In the genomic region with DNA sequence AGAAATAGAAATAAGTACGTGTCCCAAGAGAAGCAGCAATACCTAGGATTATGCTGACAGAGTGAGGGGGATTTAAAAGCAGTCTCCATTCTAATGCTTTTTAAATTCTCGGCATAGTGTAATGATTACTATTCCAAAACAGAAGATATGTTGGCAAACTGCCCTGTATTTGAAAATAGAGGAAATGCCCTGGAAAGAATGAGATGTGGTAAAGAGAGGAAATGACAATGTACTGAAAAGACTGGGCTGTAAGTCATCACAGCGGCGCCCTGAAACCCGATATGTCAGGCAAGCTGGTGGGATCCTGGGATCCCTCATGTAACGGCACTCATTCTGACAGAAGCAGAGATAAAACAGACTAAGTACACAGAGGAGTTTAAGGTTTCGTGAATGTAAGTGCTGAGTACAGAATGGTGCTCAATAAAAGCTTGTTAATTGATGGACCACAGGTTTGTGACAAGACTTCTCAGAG, we compare ENCODE assay signal across 8 cellular contexts.
A peak's percentile ranks its signal among the peaks of the same experiment; 100 is the strongest.
DNase-seq lines count a peak whose midpoint lies in the region; ATAC-seq and TF ChIP-seq lines count a peak whose summit lies in the region.

No MANE protein-coding gene starts in this region.

- TF ChIP-seq POLR2A in HCT116 (IDR thresholded peaks at IDR 0.05; ENCODE audit: borderline replicate concordance, extremely low read depth, insufficient read depth, insufficient read length) = no peak
- TF ChIP-seq POLR2A in GM18505 (IDR thresholded peaks at IDR 0.05; ENCODE audit: borderline replicate concordance, extremely low read depth, insufficient read depth, insufficient read length) = no peak

- no peak overlapping the region for H3K4me3 ChIP-seq in HCT116 (replicated peaks in 1 of 2; ENCODE audit: low read depth in 1 of 2, low read length in 2 of 2)
- H3K4me3 ChIP-seq in cardiac muscle cell = no peak overlapping the region
- H3K4me3 ChIP-seq in subcutaneous abdominal adipose tissue (ENCODE audit: low read depth in 1 of 5, low read length in 5 of 5) = peak overlapping the region in 3 of 5 donors; percentile 29 to 43 (median 42)

- no peak overlapping the region for H2AFZ ChIP-seq in HCT116 (ENCODE audit: low read depth, low read length, poor library complexity, severe bottlenecking)

- H3K36me3 ChIP-seq in HCT116 (ENCODE audit: control insufficient read depth in 1 of 2, insufficient read depth in 2 of 2, low read length in 2 of 2) (no peaks in the 10 kb centered on the region), cardiac muscle cell (no peaks in the 10 kb centered on the region), subcutaneous abdominal adipose tissue (ENCODE audit: control insufficient read depth in 5 of 5, insufficient read depth in 5 of 5, low read length in 5 of 5) (no peaks in the 10 kb centered on the region)

- CTCF ChIA-PET in HCT116 (lab: Charles Lee) = no interaction called here

- H3K4me1 ChIP-seq in HCT116 (ENCODE audit: control insufficient read depth in 1 of 2, insufficient read depth in 2 of 2, low read length in 2 of 2) = peaks cover 0 to 12% of the 10 kb centered on the region in 2 experiments; a peak in 2 of 4 replicates
- peaks cover 53% of the 10 kb centered on the region for H3K4me1 ChIP-seq in cardiac muscle cell (ENCODE audit: low read depth)
- peaks cover 2 to 34% (median 25%) of the 10 kb centered on the region in 5 donors for H3K4me1 ChIP-seq in subcutaneous abdominal adipose tissue (ENCODE audit: control insufficient read depth in 5 of 5, insufficient read depth in 5 of 5, low read length in 5 of 5)

- H3K4me2 ChIP-seq in HCT116 (ENCODE audit: low read length) = 0 out of 2 replicates have a peak overlapping the region, but pooled peaks have one; percentile 2

- RAD21 ChIA-PET in HCT116 (lab: Charles Lee; ENCODE audit: low non-redundant PET in 1 of 2, low total read pairs in 2 of 2, uncharacterized antibody in 2 of 2, unreplicated experiment in 2 of 2) = no interaction called here

- DNase-seq in AG09319 (ENCODE audit: extremely low read depth, low read depth) = peak; percentile 75
- no peak for DNase-seq in HCT116 (ENCODE audit: low read depth, low spot score)
- DNase-seq in SW 1271 (lab: John Stamatoyannopoulos, UW) = peak; percentile 85 to 94
- peak; percentile 89 to 98 for DNase-seq in cardiac muscle cell (ENCODE audit: low read depth in 1 of 2, low spot score in 1 of 2)
- no peak for DNase-seq in activated CD4-positive, CD25-positive, alpha-beta regulatory T cell treated with anti-CD3 and anti-CD28 coated beads, Interleukin-2, amount 50 U/mL, for 72 hours
- no peak for DNase-seq in NCI-H2107 (lab: John Stamatoyannopoulos, UW)

- intact Hi-C loops in HCT116 (cut with micrococcal nuclease) = no loop called here

- POLR2A ChIA-PET in HCT116 (lab: Charles Lee) = no interaction called here

- no peak for TF ChIP-seq RAD21 in HCT116 (IDR thresholded peaks at IDR 0.05; ENCODE audit: low read depth)

- H3K79me2 ChIP-seq in HCT116 (ENCODE audit: insufficient read depth, low read length) = no peaks in the 10 kb centered on the region

- H3K27ac ChIP-seq in HCT116 (ENCODE audit: low read depth, low read length) (no peak overlapping the region), cardiac muscle cell (peak overlapping the region; percentile 90), subcutaneous abdominal adipose tissue (ENCODE audit: low read depth, low read length) (no peak overlapping the region)

- no peak overlapping the region for H3K9ac ChIP-seq in HCT116 (ENCODE audit: low read length)
- H3K9ac ChIP-seq in subcutaneous abdominal adipose tissue (ENCODE audit: low read length in 5 of 5) = peak overlapping the region in 1 of 5 donors; percentile 57

- H3K9me2 ChIP-seq in HCT116 (ENCODE audit: insufficient read depth) = no peaks in the 10 kb centered on the region

- ATAC-seq in HCT116 (no peak), GM18505 (IDR thresholded peaks at IDR 0.05; ENCODE audit: unreplicated experiment) (no peak)

- no peaks in the 10 kb centered on the region for H4K20me1 ChIP-seq in HCT116 (ENCODE audit: insufficient read depth)

- H3K27me3 ChIP-seq in HCT116 (ENCODE audit: insufficient read depth, low read length) = no peaks in the 10 kb centered on the region
- no peaks in the 10 kb centered on the region for H3K27me3 ChIP-seq in cardiac muscle cell
- H3K27me3 ChIP-seq in subcutaneous abdominal adipose tissue (ENCODE audit: control insufficient read depth in 5 of 5, insufficient read depth in 4 of 5, low read length in 5 of 5) = no peaks in the 10 kb centered on the region

- no peaks in the 10 kb centered on the region for H3K9me3 ChIP-seq in HCT116 (ENCODE audit: control insufficient read depth in 1 of 2, insufficient read depth in 1 of 2, low read depth in 1 of 2, low read length in 2 of 2)
- no peaks in the 10 kb centered on the region for H3K9me3 ChIP-seq in cardiac muscle cell (ENCODE audit: low read depth)
- no peaks in the 10 kb centered on the region for H3K9me3 ChIP-seq in subcutaneous abdominal adipose tissue (ENCODE audit: control insufficient read depth in 5 of 5, low read length in 5 of 5)

- no TSS peak for BruUV-seq in HCT116 (replicated peaks; lab: Mats Ljungman, UMichigan)

- TF ChIP-seq CTCF in AG09319 (IDR thresholded peaks at IDR 0.05; ENCODE audit: low read depth, low read length) = no peak
- TF ChIP-seq CTCF in HCT116 (IDR thresholded peaks at IDR 0.05 in 2 of 3, conservative IDR thresholded peaks at IDR 0.05 in 1 of 3; ENCODE audit: borderline replicate concordance in 1 of 3, insufficient read depth in 1 of 3, low read depth in 2 of 3, low read length in 2 of 3) = no peak
- TF ChIP-seq CTCF in cardiac muscle cell (IDR thresholded peaks at IDR 0.05; ENCODE audit: low read depth, low read length) = no peak

TF ChIP-seq in HCT116, 20 proteins besides CTCF, POLR2A, EP300 and RAD21:
- TF ChIP-seq FOSL1 (IDR thresholded peaks at IDR 0.05; ENCODE audit: low read depth) = 0 out of 2 replicates have a peak, but pooled peaks have one; percentile 9
- TF ChIP-seq CBX3 (IDR thresholded peaks at IDR 0.05; ENCODE audit: low read depth) = no peak
TF ChIP-seq in HCT116: peak in this region for 1.

Comparison
In these comparisons a context has a peak if more than half of its experiments do, and no peak if none do; other contexts are left out.
1. DNase-seq: peak in AG09319 (single experiment), SW 1271 (2 of 2) and cardiac muscle cell (2 of 2); none in HCT116 (single experiment), activated CD4-positive, CD25-positive, alpha-beta regulatory T cell treated with anti-CD3 and anti-CD28 coated beads, Interleukin-2, amount 50 U/mL, for 72 hours (single experiment) and NCI-H2107 (single experiment).
2. H3K4me3 ChIP-seq: peak in subcutaneous abdominal adipose tissue (3 of 5); none in HCT116 (0 of 2) and cardiac muscle cell (single experiment).